Comparison of ENCODE assay signal across 8 cellular contexts in genomic region chr15:63610209-63610841, GRCh38. TPM values are rescaled to one million over a fixed set of nuclear protein-coding genes. Genes with fewer than 3 reads are reported as not detected.
DNase-seq lines count a peak whose midpoint lies in the region; ATAC-seq and TF ChIP-seq lines count a peak whose summit lies in the region.

No MANE protein-coding gene starts in this region.

- ATAC-seq in HG02642 (IDR thresholded peaks at IDR 0.05; ENCODE audit: poor library complexity, unreplicated experiment) = peak; percentile 65
- no peak for ATAC-seq in HG03039 (IDR thresholded peaks at IDR 0.05; ENCODE audit: unreplicated experiment)

- H3K27me3 Mint-ChIP-seq in brain = no peaks in the 10 kb centered on the region

- H3K36me3 ChIP-seq in skeletal muscle satellite cell (ENCODE audit: insufficient read depth, low read length) = peaks cover 26% of the 10 kb centered on the region

- H3K4me3 ChIP-seq in skeletal muscle satellite cell (ENCODE audit: low read length) = no peak overlapping the region

- peaks cover 16% of the 10 kb centered on the region for H3K4me1 ChIP-seq in skeletal muscle satellite cell (ENCODE audit: control insufficient read depth, insufficient read depth, low read length)

- H3K9ac ChIP-seq in skeletal muscle satellite cell (ENCODE audit: low read depth, low read length) = no peak overlapping the region

- H3K4me3 Mint-ChIP-seq in brain = peak overlapping the region; percentile 18 to 71 (median 60)

- no peaks in the 10 kb centered on the region for H3K9me3 Mint-ChIP-seq in brain

- H3K36me3 Mint-ChIP-seq in brain = peaks cover 63% of the 10 kb centered on the region

- DNase-seq in ELR (ENCODE audit: low read depth) (peak; percentile 84), NCI-H2029 (lab: John Stamatoyannopoulos, UW) (peak; percentile 12), T1000 (lab: John Stamatoyannopoulos, UW) (peak; percentile 44), iPS-NIHi11 (ENCODE audit: low spot score) (peak; percentile 79)

- H3K4me1 Mint-ChIP-seq in brain = peaks cover 43% of the 10 kb centered on the region

- H3K27ac Mint-ChIP-seq in brain = peak overlapping the region; percentile 52 to 100 (median 99)

- no peaks in the 10 kb centered on the region for H3K27me3 ChIP-seq in skeletal muscle satellite cell (ENCODE audit: control insufficient read depth, insufficient read depth, low read length)

- H3K4me2 ChIP-seq in skeletal muscle satellite cell (ENCODE audit: low read length) = peak overlapping the region; percentile 22

- peak; percentile 70 to 82 for TF ChIP-seq CTCF in brain (conservative IDR thresholded peaks at IDR 0.05)

- no peaks in the 10 kb centered on the region for H3K9me3 ChIP-seq in skeletal muscle satellite cell (replicated peaks; ENCODE audit: low read length)

RNA-seq across cellular contexts. Expression of gene FBXL22, which starts 13.1 kb away (rescaled TPM):
- 1.5 TPM for polyA plus RNA-seq in brain (ENCODE audit: insufficient read depth, low read depth, low replicate concordance)
- under 0.01 and 0.51 TPM in 2 replicates for total RNA-seq in skeletal muscle satellite cell (2012; rRNA removed)

Comparison
In these comparisons a context has a peak if more than half of its experiments do, and no peak if none do; other contexts are left out.
1. DNase-seq: peak in every context shown above with its lines; median percentile 84 in ELR; 79 in iPS-NIHi11; 44 in T1000; 12 in NCI-H2029.